In the genomic region with DNA sequence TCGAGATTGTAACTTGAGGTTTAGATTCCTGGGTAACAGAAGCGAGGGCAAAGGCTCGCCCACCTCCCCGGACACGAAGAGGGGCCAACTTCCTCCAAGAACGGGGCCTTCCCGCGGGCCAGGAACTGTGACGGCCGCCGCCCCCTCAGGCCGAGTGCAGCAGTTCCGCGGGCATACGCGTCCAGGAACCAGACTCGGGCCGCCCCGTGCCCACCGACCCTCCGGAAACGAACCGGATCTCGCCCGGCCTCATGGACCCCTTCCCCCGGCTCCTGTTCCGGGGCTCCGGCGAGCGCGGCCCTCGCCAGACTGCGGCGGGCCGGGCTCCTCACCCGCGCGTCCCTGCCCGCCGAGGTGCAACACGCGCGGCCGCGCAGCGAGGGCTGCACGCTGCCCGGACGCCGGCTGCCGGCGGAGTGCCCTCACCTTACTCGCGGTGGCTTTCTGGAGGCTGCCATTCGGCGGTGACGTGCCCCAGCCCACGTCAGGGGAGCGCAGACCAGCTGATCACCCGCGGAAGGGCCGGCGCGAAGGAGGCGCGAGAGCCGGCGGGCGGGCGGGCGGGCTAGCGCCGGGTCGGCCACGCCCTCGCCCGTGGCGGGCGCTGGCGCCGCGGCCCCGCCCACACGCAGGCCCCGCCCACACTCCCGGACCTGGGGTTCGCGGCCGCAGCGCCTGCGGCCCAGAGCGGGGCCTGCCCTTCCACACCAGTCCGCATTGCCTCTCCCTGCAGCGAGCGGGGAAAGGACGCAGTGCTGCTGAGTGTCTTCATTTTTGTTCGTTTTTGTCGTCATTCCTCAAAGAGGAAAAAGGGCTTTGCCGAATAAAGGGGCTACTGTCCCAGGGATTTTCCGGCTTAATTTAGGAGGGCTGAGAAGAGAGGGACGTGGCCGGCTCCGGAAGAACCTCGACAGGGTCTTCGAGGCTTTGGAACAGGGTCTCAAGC, we compare ENCODE assay signal across 1 cellular context.
A peak's percentile ranks its signal among the peaks of the same experiment; 100 is the strongest.
TF ChIP-seq lines count a peak whose summit lies in the region.

XPNPEP1 (minus strand) TSS at position 536 of the 946 bp plus-strand sequence; CDS start at position 458, 78 bp downstream.

TF ChIP-seq in K562, 482 proteins besides CTCF, POLR2A, EP300 and RAD21 (continued from another document and continues in another):
- TF ChIP-seq, protein P1, sequence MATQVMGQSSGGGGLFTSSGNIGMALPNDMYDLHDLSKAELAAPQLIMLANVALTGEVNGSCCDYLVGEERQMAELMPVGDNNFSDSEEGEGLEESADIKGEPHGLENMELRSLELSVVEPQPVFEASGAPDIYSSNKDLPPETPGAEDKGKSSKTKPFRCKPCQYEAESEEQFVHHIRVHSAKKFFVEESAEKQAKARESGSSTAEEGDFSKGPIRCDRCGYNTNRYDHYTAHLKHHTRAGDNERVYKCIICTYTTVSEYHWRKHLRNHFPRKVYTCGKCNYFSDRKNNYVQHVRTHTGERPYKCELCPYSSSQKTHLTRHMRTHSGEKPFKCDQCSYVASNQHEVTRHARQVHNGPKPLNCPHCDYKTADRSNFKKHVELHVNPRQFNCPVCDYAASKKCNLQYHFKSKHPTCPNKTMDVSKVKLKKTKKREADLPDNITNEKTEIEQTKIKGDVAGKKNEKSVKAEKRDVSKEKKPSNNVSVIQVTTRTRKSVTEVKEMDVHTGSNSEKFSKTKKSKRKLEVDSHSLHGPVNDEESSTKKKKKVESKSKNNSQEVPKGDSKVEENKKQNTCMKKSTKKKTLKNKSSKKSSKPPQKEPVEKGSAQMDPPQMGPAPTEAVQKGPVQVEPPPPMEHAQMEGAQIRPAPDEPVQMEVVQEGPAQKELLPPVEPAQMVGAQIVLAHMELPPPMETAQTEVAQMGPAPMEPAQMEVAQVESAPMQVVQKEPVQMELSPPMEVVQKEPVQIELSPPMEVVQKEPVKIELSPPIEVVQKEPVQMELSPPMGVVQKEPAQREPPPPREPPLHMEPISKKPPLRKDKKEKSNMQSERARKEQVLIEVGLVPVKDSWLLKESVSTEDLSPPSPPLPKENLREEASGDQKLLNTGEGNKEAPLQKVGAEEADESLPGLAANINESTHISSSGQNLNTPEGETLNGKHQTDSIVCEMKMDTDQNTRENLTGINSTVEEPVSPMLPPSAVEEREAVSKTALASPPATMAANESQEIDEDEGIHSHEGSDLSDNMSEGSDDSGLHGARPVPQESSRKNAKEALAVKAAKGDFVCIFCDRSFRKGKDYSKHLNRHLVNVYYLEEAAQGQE (CRISPR knock-in tag; IDR thresholded peaks at IDR 0.05; ENCODE audit: low read depth), result no peak
- TF ChIP-seq NELFE (IDR thresholded peaks at IDR 0.05; ENCODE audit: insufficient read depth, insufficient read length) (no peak), DEAF1 (CRISPR knock-in tag; IDR thresholded peaks at IDR 0.05) (no peak), TAF1 (IDR thresholded peaks at IDR 0.05; ENCODE audit: control insufficient read depth, extremely low read depth, insufficient read depth, low read length, severe bottlenecking) (peak; percentile 53), RBM34 (IDR thresholded peaks at IDR 0.05; ENCODE audit: borderline replicate concordance, insufficient read depth, low read length) (no peak), ELF2 (CRISPR knock-in tag; IDR thresholded peaks at IDR 0.05) (no peak), CREB1 (IDR thresholded peaks at IDR 0.05) (peak; percentile 80), CREB1 (CRISPR knock-in tag; IDR thresholded peaks at IDR 0.05) (peak; percentile 67), SNIP1 (IDR thresholded peaks at IDR 0.05; ENCODE audit: low read depth) (no peak), SRF (CRISPR knock-in tag; IDR thresholded peaks at IDR 0.05) (no peak), NFXL1 (CRISPR knock-in tag; IDR thresholded peaks at IDR 0.05) (no peak), EHMT2 (IDR thresholded peaks at IDR 0.05) (no peak), PTTG1 (tag; IDR thresholded peaks at IDR 0.05; ENCODE audit: low read depth) (no peak), ZFP36 (IDR thresholded peaks at IDR 0.05; ENCODE audit: low read depth, low read length, partially characterized antibody) (no peak), SIN3A (IDR thresholded peaks at IDR 0.05; ENCODE audit: borderline replicate concordance in 2 of 2, control insufficient read depth in 1 of 2, low read depth in 2 of 2, low read length in 2 of 2) (peak; percentile 45 to 58; a peak in 2 of 4 replicates), FIP1L1 (IDR thresholded peaks at IDR 0.05; ENCODE audit: low read depth, low read length, poor library complexity, severe bottlenecking) (no peak), SP2 (IDR thresholded peaks at IDR 0.05; ENCODE audit: extremely low read depth, low read depth, low read length, poor library complexity, severe bottlenecking) (no peak), CXXC5 (CRISPR knock-in tag; IDR thresholded peaks at IDR 0.05) (peak; percentile 94), ZNF174 (CRISPR knock-in tag; IDR thresholded peaks at IDR 0.05) (no peak), NKRF (IDR thresholded peaks at IDR 0.05; ENCODE audit: borderline replicate concordance) (no peak), MXI1 (IDR thresholded peaks at IDR 0.05; ENCODE audit: low read depth, low read length) (no peak), NUFIP1 (IDR thresholded peaks at IDR 0.05; ENCODE audit: partially characterized antibody) (no peak), SRSF7 (optimal IDR thresholded peaks at IDR 0.05; ENCODE audit: low read depth, low read length) (no peak), PRPF4 (IDR thresholded peaks at IDR 0.05; ENCODE audit: insufficient read depth, low read depth, low read length, poor library complexity, severe bottlenecking) (no peak), ZSCAN32 (CRISPR knock-in tag; IDR thresholded peaks at IDR 0.05) (no peak), RFX5 (IDR thresholded peaks at IDR 0.05; ENCODE audit: low read depth, low read length) (no peak), MBD2 (IDR thresholded peaks at IDR 0.05; ENCODE audit: borderline replicate concordance, low read depth) (no peak), MAFK (IDR thresholded peaks at IDR 0.05; ENCODE audit: low read length) (no peak), ZNF785 (CRISPR knock-in tag; IDR thresholded peaks at IDR 0.05) (no peak), ZNF764 (CRISPR knock-in tag; IDR thresholded peaks at IDR 0.05; ENCODE audit: low read depth) (no peak), NR1H2 (CRISPR knock-in tag; IDR thresholded peaks at IDR 0.05) (no peak), POLR2AphosphoS5 (IDR thresholded peaks at IDR 0.05; ENCODE audit: control insufficient read depth, insufficient read depth, low read depth, low read length) (peak; percentile 25; the same call in 1 of the 2 replicates), MAFF (IDR thresholded peaks at IDR 0.05; ENCODE audit: low read length) (no peak), RNF2 (IDR thresholded peaks at IDR 0.05) (no peak), SRSF3 (IDR thresholded peaks at IDR 0.05; ENCODE audit: insufficient read depth, low read length) (no peak), KLF16 (IDR thresholded peaks at IDR 0.05) (no peak), MED1 (CRISPR knock-in tag; IDR thresholded peaks at IDR 0.05; ENCODE audit: borderline replicate concordance) (no peak)
- TF ChIP-seq, protein P2, sequence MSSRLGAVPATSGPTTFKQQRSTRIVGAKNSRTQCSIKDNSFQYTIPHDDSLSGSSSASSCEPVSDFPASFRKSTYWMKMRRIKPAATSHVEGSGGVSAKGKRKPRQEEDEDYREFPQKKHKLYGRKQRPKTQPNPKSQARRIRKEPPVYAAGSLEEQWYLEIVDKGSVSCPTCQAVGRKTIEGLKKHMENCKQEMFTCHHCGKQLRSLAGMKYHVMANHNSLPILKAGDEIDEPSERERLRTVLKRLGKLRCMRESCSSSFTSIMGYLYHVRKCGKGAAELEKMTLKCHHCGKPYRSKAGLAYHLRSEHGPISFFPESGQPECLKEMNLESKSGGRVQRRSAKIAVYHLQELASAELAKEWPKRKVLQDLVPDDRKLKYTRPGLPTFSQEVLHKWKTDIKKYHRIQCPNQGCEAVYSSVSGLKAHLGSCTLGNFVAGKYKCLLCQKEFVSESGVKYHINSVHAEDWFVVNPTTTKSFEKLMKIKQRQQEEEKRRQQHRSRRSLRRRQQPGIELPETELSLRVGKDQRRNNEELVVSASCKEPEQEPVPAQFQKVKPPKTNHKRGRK (tag; IDR thresholded peaks at IDR 0.05), result no peak
- TF ChIP-seq, protein P3, sequence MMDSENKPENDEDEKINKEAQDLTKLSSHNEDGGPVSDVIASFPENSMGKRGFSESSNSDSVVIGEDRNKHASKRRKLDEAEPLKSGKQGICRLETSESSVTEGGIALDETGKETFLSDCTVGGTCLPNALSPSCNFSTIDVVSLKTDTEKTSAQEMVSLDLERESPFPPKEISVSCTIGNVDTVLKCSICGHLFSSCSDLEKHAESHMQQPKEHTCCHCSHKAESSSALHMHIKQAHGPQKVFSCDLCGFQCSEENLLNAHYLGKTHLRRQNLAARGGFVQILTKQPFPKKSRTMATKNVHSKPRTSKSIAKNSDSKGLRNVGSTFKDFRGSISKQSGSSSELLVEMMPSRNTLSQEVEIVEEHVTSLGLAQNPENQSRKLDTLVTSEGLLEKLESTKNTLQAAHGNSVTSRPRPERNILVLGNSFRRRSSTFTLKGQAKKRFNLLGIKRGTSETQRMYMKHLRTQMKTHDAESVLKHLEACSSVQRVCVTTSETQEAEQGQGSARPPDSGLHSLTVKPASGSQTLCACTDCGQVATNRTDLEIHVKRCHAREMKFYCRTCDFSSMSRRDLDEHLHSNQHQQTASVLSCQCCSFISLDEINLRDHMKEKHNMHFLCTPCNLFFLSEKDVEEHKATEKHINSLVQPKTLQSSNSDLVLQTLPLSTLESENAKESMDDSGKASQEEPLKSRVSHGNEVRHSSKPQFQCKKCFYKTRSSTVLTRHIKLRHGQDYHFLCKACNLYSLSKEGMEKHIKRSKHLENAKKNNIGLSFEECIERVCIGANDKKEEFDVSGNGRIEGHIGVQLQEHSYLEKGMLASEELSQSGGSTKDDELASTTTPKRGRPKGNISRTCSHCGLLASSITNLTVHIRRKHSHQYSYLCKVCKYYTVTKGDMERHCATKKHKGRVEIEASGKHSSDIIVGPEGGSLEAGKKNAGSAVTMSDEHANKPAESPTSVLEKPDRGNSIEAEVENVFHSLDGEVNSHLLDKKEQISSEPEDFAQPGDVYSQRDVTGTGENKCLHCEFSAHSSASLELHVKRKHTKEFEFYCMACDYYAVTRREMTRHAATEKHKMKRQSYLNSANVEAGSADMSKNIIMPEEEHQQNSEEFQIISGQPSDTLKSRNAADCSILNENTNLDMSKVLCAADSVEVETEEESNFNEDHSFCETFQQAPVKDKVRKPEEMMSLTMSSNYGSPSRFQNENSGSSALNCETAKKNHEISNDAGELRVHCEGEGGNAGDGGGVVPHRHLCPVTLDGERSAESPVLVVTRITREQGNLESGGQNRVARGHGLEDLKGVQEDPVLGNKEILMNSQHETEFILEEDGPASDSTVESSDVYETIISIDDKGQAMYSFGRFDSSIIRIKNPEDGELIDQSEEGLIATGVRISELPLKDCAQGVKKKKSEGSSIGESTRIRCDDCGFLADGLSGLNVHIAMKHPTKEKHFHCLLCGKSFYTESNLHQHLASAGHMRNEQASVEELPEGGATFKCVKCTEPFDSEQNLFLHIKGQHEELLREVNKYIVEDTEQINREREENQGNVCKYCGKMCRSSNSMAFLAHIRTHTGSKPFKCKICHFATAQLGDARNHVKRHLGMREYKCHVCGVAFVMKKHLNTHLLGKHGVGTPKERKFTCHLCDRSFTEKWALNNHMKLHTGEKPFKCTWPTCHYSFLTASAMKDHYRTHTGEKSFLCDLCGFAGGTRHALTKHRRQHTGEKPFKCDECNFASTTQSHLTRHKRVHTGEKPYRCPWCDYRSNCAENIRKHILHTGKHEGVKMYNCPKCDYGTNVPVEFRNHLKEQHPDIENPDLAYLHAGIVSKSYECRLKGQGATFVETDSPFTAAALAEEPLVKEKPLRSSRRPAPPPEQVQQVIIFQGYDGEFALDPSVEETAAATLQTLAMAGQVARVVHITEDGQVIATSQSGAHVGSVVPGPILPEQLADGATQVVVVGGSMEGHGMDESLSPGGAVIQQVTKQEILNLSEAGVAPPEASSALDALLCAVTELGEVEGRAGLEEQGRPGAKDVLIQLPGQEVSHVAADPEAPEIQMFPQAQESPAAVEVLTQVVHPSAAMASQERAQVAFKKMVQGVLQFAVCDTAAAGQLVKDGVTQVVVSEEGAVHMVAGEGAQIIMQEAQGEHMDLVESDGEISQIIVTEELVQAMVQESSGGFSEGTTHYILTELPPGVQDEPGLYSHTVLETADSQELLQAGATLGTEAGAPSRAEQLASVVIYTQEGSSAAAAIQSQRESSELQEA (IDR thresholded peaks at IDR 0.05; ENCODE audit: low read depth), result no peak
- TF ChIP-seq, protein P4, sequence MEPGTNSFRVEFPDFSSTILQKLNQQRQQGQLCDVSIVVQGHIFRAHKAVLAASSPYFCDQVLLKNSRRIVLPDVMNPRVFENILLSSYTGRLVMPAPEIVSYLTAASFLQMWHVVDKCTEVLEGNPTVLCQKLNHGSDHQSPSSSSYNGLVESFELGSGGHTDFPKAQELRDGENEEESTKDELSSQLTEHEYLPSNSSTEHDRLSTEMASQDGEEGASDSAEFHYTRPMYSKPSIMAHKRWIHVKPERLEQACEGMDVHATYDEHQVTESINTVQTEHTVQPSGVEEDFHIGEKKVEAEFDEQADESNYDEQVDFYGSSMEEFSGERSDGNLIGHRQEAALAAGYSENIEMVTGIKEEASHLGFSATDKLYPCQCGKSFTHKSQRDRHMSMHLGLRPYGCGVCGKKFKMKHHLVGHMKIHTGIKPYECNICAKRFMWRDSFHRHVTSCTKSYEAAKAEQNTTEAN (CRISPR knock-in tag; IDR thresholded peaks at IDR 0.05), result no peak
- TF ChIP-seq, protein P5, sequence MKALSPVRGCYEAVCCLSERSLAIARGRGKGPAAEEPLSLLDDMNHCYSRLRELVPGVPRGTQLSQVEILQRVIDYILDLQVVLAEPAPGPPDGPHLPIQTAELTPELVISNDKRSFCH (CRISPR knock-in tag; IDR thresholded peaks at IDR 0.05), result no peak
- TF ChIP-seq, protein P5 (tag; IDR thresholded peaks at IDR 0.05), result no peak
